1 cellular context compared by ENCODE assay signal in the genomic region with DNA sequence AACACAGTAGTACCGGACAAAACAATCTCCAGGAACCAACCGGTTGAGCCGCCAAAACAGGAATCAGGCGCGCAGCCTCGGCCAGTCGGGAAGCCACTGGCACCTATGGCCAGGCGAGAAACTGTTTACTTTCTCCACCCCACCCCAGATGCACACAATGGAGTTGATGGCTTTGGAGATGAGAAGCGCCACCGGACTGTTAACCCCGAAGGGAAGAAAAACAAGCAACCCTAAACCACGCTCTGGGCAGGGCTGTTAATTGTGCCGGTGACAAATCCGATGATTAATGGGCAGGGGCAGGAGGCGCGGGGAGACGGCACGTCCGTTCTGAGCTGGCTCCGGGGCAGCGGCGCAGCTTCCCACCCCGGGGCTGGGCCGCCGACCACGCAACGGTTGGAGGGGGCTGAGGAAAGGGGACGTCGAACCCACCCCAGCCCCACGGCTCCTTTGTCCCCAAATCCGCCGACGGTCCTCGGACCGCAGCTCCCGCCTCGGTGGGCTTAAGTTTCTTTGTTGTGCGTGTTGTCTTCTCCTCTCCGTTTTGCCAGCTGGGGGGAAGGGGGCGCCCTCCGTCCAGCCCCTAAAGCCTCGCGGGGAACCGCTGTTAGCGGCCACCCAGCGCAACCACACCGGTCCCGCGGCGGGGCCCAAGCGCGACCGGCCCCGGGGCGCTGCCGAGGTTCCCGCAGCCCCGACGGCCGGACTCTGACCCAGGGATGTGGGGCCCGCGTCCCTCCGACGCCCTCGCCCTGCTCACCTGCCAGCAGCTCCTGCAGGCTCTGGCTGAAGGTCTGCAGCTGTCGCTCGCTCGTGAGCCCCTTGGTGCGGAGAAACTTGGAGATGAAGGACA.
TF ChIP-seq lines count a peak whose summit lies in the region.

No MANE protein-coding gene starts in this region.

TF ChIP-seq in HEK293, 187 proteins besides CTCF, POLR2A, EP300 and RAD21 (continued from another document and continues in another):
- TF ChIP-seq, protein P1, sequence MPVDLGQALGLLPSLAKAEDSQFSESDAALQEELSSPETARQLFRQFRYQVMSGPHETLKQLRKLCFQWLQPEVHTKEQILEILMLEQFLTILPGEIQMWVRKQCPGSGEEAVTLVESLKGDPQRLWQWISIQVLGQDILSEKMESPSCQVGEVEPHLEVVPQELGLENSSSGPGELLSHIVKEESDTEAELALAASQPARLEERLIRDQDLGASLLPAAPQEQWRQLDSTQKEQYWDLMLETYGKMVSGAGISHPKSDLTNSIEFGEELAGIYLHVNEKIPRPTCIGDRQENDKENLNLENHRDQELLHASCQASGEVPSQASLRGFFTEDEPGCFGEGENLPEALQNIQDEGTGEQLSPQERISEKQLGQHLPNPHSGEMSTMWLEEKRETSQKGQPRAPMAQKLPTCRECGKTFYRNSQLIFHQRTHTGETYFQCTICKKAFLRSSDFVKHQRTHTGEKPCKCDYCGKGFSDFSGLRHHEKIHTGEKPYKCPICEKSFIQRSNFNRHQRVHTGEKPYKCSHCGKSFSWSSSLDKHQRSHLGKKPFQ (tag by site-specific recombination; IDR thresholded peaks at IDR 0.05), result no peak
- TF ChIP-seq SP7 (tag by site-specific recombination; IDR thresholded peaks at IDR 0.05) (peak; percentile 89), ZNF664 (tag by site-specific recombination; IDR thresholded peaks at IDR 0.05) (no peak), ZNF768 (tag by site-specific recombination; IDR thresholded peaks at IDR 0.05) (no peak), FEZF1 (tag by site-specific recombination; IDR thresholded peaks at IDR 0.05) (no peak; the same call in 1 of the 2 replicates), ZNF837 (tag by site-specific recombination; IDR thresholded peaks at IDR 0.05) (no peak), ZNF843 (tag by site-specific recombination; IDR thresholded peaks at IDR 0.05) (peak; percentile 85), KLF10 (tag by site-specific recombination; IDR thresholded peaks at IDR 0.05) (no peak), WT1 (tag by site-specific recombination; IDR thresholded peaks at IDR 0.05) (peak; percentile 89), RBAK (tag by site-specific recombination; IDR thresholded peaks at IDR 0.05) (no peak), ZNF654 (tag by site-specific recombination; IDR thresholded peaks at IDR 0.05; ENCODE audit: low read depth) (no peak), ZBTB17 (tag by site-specific recombination; IDR thresholded peaks at IDR 0.05) (no peak), ZNF174 (tag by site-specific recombination; IDR thresholded peaks at IDR 0.05) (no peak), MZF1 (tag by site-specific recombination; IDR thresholded peaks at IDR 0.05; ENCODE audit: borderline replicate concordance) (no peak), ZSCAN16 (tag by site-specific recombination; IDR thresholded peaks at IDR 0.05) (no peak), ZNF433 (tag by site-specific recombination; IDR thresholded peaks at IDR 0.05; ENCODE audit: low read depth) (no peak), PRDM1 (tag by site-specific recombination; IDR thresholded peaks at IDR 0.05) (peak; percentile 40), ZBTB20 (tag by site-specific recombination; IDR thresholded peaks at IDR 0.05) (peak; percentile 57; the same call in 1 of the 2 replicates), ZNF76 (tag by site-specific recombination; IDR thresholded peaks at IDR 0.05; ENCODE audit: borderline replicate concordance, low read depth) (0 out of 2 replicates have a peak, but pooled peaks have one; percentile 3), SCRT2 (tag by site-specific recombination; IDR thresholded peaks at IDR 0.05) (peak; percentile 35; the same call in 1 of the 2 replicates), ZBTB8A (tag by site-specific recombination; IDR thresholded peaks at IDR 0.05) (no peak), BCL11A (tag by site-specific recombination; IDR thresholded peaks at IDR 0.05; ENCODE audit: low read depth) (no peak), KLF1 (tag by site-specific recombination; IDR thresholded peaks at IDR 0.05) (peak; percentile 96), ZNF707 (tag by site-specific recombination; IDR thresholded peaks at IDR 0.05) (no peak), ZNF155 (tag by site-specific recombination; IDR thresholded peaks at IDR 0.05) (no peak)
- TF ChIP-seq, protein P2, sequence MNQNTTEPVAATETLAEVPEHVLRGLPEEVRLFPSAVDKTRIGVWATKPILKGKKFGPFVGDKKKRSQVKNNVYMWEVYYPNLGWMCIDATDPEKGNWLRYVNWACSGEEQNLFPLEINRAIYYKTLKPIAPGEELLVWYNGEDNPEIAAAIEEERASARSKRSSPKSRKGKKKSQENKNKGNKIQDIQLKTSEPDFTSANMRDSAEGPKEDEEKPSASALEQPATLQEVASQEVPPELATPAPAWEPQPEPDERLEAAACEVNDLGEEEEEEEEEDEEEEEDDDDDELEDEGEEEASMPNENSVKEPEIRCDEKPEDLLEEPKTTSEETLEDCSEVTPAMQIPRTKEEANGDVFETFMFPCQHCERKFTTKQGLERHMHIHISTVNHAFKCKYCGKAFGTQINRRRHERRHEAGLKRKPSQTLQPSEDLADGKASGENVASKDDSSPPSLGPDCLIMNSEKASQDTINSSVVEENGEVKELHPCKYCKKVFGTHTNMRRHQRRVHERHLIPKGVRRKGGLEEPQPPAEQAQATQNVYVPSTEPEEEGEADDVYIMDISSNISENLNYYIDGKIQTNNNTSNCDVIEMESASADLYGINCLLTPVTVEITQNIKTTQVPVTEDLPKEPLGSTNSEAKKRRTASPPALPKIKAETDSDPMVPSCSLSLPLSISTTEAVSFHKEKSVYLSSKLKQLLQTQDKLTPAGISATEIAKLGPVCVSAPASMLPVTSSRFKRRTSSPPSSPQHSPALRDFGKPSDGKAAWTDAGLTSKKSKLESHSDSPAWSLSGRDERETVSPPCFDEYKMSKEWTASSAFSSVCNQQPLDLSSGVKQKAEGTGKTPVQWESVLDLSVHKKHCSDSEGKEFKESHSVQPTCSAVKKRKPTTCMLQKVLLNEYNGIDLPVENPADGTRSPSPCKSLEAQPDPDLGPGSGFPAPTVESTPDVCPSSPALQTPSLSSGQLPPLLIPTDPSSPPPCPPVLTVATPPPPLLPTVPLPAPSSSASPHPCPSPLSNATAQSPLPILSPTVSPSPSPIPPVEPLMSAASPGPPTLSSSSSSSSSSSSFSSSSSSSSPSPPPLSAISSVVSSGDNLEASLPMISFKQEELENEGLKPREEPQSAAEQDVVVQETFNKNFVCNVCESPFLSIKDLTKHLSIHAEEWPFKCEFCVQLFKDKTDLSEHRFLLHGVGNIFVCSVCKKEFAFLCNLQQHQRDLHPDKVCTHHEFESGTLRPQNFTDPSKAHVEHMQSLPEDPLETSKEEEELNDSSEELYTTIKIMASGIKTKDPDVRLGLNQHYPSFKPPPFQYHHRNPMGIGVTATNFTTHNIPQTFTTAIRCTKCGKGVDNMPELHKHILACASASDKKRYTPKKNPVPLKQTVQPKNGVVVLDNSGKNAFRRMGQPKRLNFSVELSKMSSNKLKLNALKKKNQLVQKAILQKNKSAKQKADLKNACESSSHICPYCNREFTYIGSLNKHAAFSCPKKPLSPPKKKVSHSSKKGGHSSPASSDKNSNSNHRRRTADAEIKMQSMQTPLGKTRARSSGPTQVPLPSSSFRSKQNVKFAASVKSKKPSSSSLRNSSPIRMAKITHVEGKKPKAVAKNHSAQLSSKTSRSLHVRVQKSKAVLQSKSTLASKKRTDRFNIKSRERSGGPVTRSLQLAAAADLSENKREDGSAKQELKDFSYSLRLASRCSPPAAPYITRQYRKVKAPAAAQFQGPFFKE (tag by site-specific recombination; IDR thresholded peaks at IDR 0.05; ENCODE audit: borderline replicate concordance), result no peak
- TF ChIP-seq, protein P3, sequence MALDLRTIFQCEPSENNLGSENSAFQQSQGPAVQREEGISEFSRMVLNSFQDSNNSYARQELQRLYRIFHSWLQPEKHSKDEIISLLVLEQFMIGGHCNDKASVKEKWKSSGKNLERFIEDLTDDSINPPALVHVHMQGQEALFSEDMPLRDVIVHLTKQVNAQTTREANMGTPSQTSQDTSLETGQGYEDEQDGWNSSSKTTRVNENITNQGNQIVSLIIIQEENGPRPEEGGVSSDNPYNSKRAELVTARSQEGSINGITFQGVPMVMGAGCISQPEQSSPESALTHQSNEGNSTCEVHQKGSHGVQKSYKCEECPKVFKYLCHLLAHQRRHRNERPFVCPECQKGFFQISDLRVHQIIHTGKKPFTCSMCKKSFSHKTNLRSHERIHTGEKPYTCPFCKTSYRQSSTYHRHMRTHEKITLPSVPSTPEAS (tag by site-specific recombination; IDR thresholded peaks at IDR 0.05), result 0 out of 2 replicates have a peak, but pooled peaks have one; percentile 20
- TF ChIP-seq, protein P4, sequence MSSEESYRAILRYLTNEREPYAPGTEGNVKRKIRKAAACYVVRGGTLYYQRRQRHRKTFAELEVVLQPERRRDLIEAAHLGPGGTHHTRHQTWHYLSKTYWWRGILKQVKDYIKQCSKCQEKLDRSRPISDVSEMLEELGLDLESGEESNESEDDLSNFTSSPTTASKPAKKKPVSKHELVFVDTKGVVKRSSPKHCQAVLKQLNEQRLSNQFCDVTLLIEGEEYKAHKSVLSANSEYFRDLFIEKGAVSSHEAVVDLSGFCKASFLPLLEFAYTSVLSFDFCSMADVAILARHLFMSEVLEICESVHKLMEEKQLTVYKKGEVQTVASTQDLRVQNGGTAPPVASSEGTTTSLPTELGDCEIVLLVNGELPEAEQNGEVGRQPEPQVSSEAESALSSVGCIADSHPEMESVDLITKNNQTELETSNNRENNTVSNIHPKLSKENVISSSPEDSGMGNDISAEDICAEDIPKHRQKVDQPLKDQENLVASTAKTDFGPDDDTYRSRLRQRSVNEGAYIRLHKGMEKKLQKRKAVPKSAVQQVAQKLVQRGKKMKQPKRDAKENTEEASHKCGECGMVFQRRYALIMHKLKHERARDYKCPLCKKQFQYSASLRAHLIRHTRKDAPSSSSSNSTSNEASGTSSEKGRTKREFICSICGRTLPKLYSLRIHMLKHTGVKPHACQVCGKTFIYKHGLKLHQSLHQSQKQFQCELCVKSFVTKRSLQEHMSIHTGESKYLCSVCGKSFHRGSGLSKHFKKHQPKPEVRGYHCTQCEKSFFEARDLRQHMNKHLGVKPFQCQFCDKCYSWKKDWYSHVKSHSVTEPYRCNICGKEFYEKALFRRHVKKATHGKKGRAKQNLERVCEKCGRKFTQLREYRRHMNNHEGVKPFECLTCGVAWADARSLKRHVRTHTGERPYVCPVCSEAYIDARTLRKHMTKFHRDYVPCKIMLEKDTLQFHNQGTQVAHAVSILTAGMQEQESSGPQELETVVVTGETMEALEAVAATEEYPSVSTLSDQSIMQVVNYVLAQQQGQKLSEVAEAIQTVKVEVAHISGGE (tag by site-specific recombination; conservative IDR thresholded peaks at IDR 0.05; ENCODE audit: low read depth), result peak; percentile 58
- TF ChIP-seq, protein P5, sequence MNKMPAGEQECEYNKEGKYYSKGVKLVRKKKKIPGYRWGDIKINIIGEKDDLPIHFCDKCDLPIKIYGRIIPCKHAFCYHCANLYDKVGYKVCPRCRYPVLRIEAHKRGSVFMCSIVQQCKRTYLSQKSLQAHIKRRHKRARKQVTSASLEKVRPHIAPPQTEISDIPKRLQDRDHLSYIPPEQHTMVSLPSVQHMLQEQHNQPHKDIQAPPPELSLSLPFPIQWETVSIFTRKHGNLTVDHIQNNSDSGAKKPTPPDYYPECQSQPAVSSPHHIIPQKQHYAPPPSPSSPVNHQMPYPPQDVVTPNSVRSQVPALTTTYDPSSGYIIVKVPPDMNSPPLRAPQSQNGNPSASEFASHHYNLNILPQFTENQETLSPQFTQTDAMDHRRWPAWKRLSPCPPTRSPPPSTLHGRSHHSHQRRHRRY (tag by site-specific recombination; IDR thresholded peaks at IDR 0.05), result no peak; the same call in 1 of the 2 replicates
- TF ChIP-seq, protein P6, sequence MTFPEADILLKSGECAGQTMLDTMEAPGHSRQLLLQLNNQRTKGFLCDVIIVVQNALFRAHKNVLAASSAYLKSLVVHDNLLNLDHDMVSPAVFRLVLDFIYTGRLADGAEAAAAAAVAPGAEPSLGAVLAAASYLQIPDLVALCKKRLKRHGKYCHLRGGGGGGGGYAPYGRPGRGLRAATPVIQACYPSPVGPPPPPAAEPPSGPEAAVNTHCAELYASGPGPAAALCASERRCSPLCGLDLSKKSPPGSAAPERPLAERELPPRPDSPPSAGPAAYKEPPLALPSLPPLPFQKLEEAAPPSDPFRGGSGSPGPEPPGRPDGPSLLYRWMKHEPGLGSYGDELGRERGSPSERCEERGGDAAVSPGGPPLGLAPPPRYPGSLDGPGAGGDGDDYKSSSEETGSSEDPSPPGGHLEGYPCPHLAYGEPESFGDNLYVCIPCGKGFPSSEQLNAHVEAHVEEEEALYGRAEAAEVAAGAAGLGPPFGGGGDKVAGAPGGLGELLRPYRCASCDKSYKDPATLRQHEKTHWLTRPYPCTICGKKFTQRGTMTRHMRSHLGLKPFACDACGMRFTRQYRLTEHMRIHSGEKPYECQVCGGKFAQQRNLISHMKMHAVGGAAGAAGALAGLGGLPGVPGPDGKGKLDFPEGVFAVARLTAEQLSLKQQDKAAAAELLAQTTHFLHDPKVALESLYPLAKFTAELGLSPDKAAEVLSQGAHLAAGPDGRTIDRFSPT (tag by site-specific recombination; IDR thresholded peaks at IDR 0.05), result 0 out of 2 replicates have a peak, but pooled peaks have one; percentile 46
- TF ChIP-seq, protein P7, sequence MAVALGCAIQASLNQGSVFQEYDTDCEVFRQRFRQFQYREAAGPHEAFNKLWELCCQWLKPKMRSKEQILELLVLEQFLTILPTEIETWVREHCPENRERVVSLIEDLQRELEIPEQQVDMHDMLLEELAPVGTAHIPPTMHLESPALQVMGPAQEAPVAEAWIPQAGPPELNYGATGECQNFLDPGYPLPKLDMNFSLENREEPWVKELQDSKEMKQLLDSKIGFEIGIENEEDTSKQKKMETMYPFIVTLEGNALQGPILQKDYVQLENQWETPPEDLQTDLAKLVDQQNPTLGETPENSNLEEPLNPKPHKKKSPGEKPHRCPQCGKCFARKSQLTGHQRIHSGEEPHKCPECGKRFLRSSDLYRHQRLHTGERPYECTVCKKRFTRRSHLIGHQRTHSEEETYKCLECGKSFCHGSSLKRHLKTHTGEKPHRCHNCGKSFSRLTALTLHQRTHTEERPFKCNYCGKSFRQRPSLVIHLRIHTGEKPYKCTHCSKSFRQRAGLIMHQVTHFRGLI (tag by site-specific recombination; IDR thresholded peaks at IDR 0.05), result no peak
- TF ChIP-seq, protein P8, sequence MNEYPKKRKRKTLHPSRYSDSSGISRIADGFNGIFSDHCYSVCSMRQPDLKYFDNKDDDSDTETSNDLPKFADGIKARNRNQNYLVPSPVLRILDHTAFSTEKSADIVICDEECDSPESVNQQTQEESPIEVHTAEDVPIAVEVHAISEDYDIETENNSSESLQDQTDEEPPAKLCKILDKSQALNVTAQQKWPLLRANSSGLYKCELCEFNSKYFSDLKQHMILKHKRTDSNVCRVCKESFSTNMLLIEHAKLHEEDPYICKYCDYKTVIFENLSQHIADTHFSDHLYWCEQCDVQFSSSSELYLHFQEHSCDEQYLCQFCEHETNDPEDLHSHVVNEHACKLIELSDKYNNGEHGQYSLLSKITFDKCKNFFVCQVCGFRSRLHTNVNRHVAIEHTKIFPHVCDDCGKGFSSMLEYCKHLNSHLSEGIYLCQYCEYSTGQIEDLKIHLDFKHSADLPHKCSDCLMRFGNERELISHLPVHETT (tag by site-specific recombination; IDR thresholded peaks at IDR 0.05), result 0 out of 2 replicates have a peak, but pooled peaks have one; percentile 52
- TF ChIP-seq, protein P9, sequence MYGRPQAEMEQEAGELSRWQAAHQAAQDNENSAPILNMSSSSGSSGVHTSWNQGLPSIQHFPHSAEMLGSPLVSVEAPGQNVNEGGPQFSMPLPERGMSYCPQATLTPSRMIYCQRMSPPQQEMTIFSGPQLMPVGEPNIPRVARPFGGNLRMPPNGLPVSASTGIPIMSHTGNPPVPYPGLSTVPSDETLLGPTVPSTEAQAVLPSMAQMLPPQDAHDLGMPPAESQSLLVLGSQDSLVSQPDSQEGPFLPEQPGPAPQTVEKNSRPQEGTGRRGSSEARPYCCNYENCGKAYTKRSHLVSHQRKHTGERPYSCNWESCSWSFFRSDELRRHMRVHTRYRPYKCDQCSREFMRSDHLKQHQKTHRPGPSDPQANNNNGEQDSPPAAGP (tag by site-specific recombination; IDR thresholded peaks at IDR 0.05), result peak; percentile 95
